8 cellular contexts compared by ENCODE assay signal in the genomic region with DNA sequence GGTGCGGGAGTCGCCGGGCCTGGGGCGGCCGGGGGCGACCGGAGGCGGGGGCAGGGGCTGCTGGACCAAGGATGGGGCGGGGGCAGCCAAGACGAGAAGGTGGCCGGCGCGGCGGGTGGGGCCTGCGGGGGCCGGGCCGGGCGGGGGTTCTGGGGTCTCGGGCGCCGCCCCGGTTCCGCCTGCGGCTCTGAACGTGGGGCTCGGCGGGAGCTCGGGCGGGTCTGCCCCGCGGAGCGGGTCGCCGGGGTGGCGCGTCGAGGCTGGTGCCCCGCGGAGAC. TPM values are rescaled to one million over a fixed set of nuclear protein-coding genes. Genes with fewer than 3 reads are reported as not detected.
DNase-seq lines count a peak whose midpoint lies in the region; ATAC-seq, FAIRE-seq and TF ChIP-seq lines count a peak whose summit lies in the region.

No MANE protein-coding gene starts in this region.

- WGBS in pancreas, 2 donors, result 0 to 1% methylated on average over 6 to 39 of the region's 39 CpGs

- peak overlapping the region; percentile 100 for H3K4me2 ChIP-seq in DND-41 (ENCODE audit: insufficient read depth, low read length)

- H3K27ac ChIP-seq in DND-41 (ENCODE audit: low read length) (peak overlapping the region; percentile 79), RWPE1 (peak overlapping the region; percentile 96), pancreas (peak overlapping the region; percentile 41 to 98 (median 95))

- ATAC-seq in DND-41 (ENCODE audit: insufficient read depth, low read depth), result no peak
- no peak for ATAC-seq in pancreas

- POLR2A ChIA-PET in RWPE1 (lab: Yijun Ruan, JAX; ENCODE audit: low non-redundant PET), result no interaction called here

- H3K36me3 ChIP-seq in DND-41 (ENCODE audit: insufficient read depth, low read length) (peaks cover 55% of the 10 kb centered on the region), pancreas (peaks cover 7 to 23% (median 16%) of the 10 kb centered on the region in 3 donors)

- peaks cover 48% of the 10 kb centered on the region for H4K20me1 ChIP-seq in DND-41 (ENCODE audit: insufficient read depth, low read length)

- no peak for FAIRE-seq in pancreas (lab: Jason Lieb, UNC)

- intact Hi-C loops in pancreas (cut with DNase I), result no loop called here

- TF ChIP-seq CTCF in DND-41 (IDR thresholded peaks at IDR 0.05; ENCODE audit: borderline replicate concordance, extremely low read depth, low read length, poor library complexity, severe bottlenecking) (no peak), RWPE1 (conservative IDR thresholded peaks at IDR 0.05; ENCODE audit: low read depth) (no peak), epithelial cell of proximal tubule (conservative IDR thresholded peaks at IDR 0.05; ENCODE audit: low read depth, low read length) (no peak), pancreas (IDR thresholded peaks at IDR 0.05) (no peak)

- DNase-seq in DND-41 (no peak), RWPE1 (ENCODE audit: low spot score) (peak; percentile 47), epithelial cell of proximal tubule (ENCODE audit: low read depth) (no peak), pancreas (no peak), NCI-H146 treated with DMSO at 0.1 percent for 48 hours (lab: John Stamatoyannopoulos, UW; ENCODE audit: unreplicated experiment) (no peak), NCI-H146 (lab: John Stamatoyannopoulos, UW) (no peak), NK-92 (lab: John Stamatoyannopoulos, UW; ENCODE audit: unreplicated experiment) (no peak), putamen (ENCODE audit: low spot score) (no peak)

- peak overlapping the region; percentile 93 for H3K9ac ChIP-seq in DND-41 (ENCODE audit: low read depth, low read length)

- H3K27me3 ChIP-seq in DND-41 (ENCODE audit: insufficient read depth, low read length, poor library complexity) (no peaks in the 10 kb centered on the region), pancreas (no peaks in the 10 kb centered on the region)

- CTCF ChIA-PET in RWPE1 (lab: Yijun Ruan, JAX), result interaction anchor here (1.1 to 5.0 kb wide), 2 partner anchors 68 to 79 kb away, joined by 7 to 35 read pairs; no protein-coding TSS in a partner anchor

- peaks cover 38% of the 10 kb centered on the region for H3K4me1 ChIP-seq in DND-41 (ENCODE audit: insufficient read depth, low read length)
- H3K4me1 ChIP-seq in pancreas, result peaks cover 17 to 24% (median 18%) of the 10 kb centered on the region in 3 donors

- no peak overlapping the region for H2AFZ ChIP-seq in DND-41 (ENCODE audit: low read depth, low read length)

- H3K4me3 ChIP-seq in DND-41 (ENCODE audit: low read depth in 1 of 2, low read length in 2 of 2), result peak overlapping the region; percentile 99 to 100; a peak in 3 of 4 replicates
- H3K4me3 ChIP-seq in epithelial cell of proximal tubule (ENCODE audit: low read depth, low read length), result peak overlapping the region; percentile 90
- H3K4me3 ChIP-seq in pancreas, result peak overlapping the region; percentile 59 to 94 (median 87)

- H3K79me2 ChIP-seq in DND-41 (ENCODE audit: insufficient read depth, low read length), result peaks cover 41% of the 10 kb centered on the region

- H3K9me3 ChIP-seq in DND-41 (ENCODE audit: insufficient read depth, low read length, severe bottlenecking) (no peaks in the 10 kb centered on the region), pancreas (no peaks in the 10 kb centered on the region)

RNA-seq across cellular contexts. Expression of a gene that starts 0.2 kb away (rescaled TPM):
- total RNA-seq in epithelial cell of proximal tubule (227 and 261 TPM in 2 replicates), pancreas (10 to 100 TPM; 33.3 to 76.0 (median 36.5) TPM)
- polyA plus RNA-seq in pancreas, result 10 to 100 TPM; 61.9 to 74.8 TPM
